In the genomic region with DNA sequence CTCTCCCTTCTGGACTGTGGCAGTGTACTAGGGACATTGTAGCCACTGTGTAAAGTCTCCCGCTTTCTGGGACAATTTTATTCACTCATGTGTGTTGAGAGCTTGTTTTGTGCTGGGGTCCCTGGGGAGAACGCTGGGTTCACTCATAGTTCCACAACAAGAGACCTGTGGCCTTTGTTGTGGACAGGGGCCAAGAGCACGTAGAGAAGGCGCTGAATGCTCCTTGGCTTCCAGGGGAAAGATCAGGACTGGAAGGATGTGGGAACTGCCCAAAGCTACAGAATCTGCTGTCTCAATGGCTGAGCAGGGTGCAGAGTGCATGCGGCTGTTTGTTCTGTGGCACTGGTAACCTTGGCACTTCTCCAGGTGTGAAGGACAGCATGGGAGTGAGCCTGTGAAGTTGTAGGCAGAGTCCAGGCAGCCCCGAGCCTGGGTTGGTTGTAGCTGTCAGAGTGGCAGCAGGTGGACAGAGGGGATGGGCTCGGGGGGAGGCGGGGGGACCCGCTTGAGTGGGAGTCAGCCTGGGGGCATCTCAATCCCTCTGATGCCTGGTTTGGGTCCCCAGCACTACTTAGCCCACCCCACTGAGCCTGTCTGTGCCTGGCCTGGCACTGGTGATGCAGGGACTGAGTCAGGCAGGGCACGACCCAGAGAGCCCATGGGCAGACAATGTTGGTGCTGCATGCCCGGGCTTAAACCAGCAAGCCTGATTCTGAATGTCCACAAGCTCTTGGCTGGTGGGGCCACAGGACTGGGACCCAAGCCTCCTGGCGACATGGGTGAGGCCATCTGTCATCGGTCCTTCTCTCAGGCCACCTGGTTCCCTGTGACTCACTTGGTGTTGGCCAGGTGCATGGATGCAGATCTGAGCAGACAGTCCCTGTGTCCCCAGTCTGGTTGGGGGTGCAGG, we compare ENCODE assay signal across 6 cellular contexts. TPM values are rescaled to one million over a fixed set of nuclear protein-coding genes. Genes with fewer than 3 reads are reported as not detected.
DNase-seq lines count a peak whose midpoint lies in the region; ATAC-seq and TF ChIP-seq lines count a peak whose summit lies in the region.
"Not testable (repeated sequence)": the region's sequence is repeated elsewhere in the genome, so short reads cannot be mapped to it uniquely, and the experiment has no call there.

No MANE protein-coding gene starts in this region.

- H3K27me3 ChIP-seq in BLaER1 treated with 17β-estradiol and CSF1 and Interleukin-3, amounts not matched to agents 10 nM and 100 nM; liver (ENCODE audit: control insufficient read depth in 4 of 4, insufficient read depth in 4 of 4, low read length in 3 of 4); thyroid gland: not testable (repeated sequence)

- not testable (repeated sequence) for H3K36me3 ChIP-seq in BLaER1 treated with 17β-estradiol and CSF1 and Interleukin-3, amounts not matched to agents 10 nM and 100 nM; liver (ENCODE audit: control insufficient read depth in 4 of 4, insufficient read depth in 3 of 4, low read depth in 1 of 4, low read length in 3 of 4); thyroid gland

- H3K4me3 ChIP-seq in BLaER1 treated with 17β-estradiol and CSF1 and Interleukin-3, amounts not matched to agents 10 nM and 100 nM; liver (ENCODE audit: low read depth in 1 of 3, low read length in 3 of 3); thyroid gland (replicated peaks in 1 of 3): not testable (repeated sequence)

- TF ChIP-seq RAD21 in liver (IDR thresholded peaks at IDR 0.05), result peak in 1 of 2 donors; percentile 9

- intact Hi-C loops in thyroid gland (cut with DNase I), result not testable (repeated sequence)

- H3K27ac Mint-ChIP-seq in activated CD8-positive, alpha-beta memory T cell treated with anti-CD3 and anti-CD28 coated beads, Interleukin-2, amount 10 ng/mL, durations not matched to agents 7 days and 5 days; osteocyte (ENCODE audit: unreplicated experiment): not testable (repeated sequence)

- CTCF ChIA-PET in activated CD8-positive, alpha-beta memory T cell treated with anti-CD3 and anti-CD28 coated beads, Interleukin-2, amount 10 ng/mL, durations not matched to agents 7 days and 5 days (lab: Charles Lee), result not testable (repeated sequence)

- not testable (repeated sequence) for H3K9me3 Mint-ChIP-seq in activated CD8-positive, alpha-beta memory T cell treated with anti-CD3 and anti-CD28 coated beads, Interleukin-2, amount 10 ng/mL, durations not matched to agents 7 days and 5 days (ENCODE audit: low read depth); osteocyte (ENCODE audit: unreplicated experiment)

- H3K4me3 Mint-ChIP-seq in activated CD8-positive, alpha-beta memory T cell treated with anti-CD3 and anti-CD28 coated beads, Interleukin-2, amount 10 ng/mL, durations not matched to agents 7 days and 5 days; osteocyte (ENCODE audit: unreplicated experiment): not testable (repeated sequence)

- 62% methylated on average over 12 of the region's 13 CpGs for WGBS in liver
- WGBS in thyroid gland, 2 donors, result 16 to 39% methylated on average over 6 to 9 of the region's 13 CpGs

- not testable (repeated sequence) for H3K27ac ChIP-seq in BLaER1 treated with 17β-estradiol and CSF1 and Interleukin-3, amounts not matched to agents 10 nM and 100 nM; liver (ENCODE audit: low read depth in 1 of 2, low read length in 2 of 2); thyroid gland

- H3K9me3 ChIP-seq in BLaER1 treated with 17β-estradiol and CSF1 and Interleukin-3, amounts not matched to agents 10 nM and 100 nM (replicated peaks in 1 of 11); liver (ENCODE audit: control insufficient read depth in 4 of 4, low read length in 3 of 4); thyroid gland: not testable (repeated sequence)

- TF ChIP-seq CTCF in liver (IDR thresholded peaks at IDR 0.05; ENCODE audit: low read depth, low read length, missing input control); osteocyte (IDR thresholded peaks at IDR 0.05); thyroid gland (IDR thresholded peaks at IDR 0.05): not testable (repeated sequence)

- H3K9ac ChIP-seq in BLaER1 treated with 17β-estradiol and CSF1 and Interleukin-3, amounts not matched to agents 10 nM and 100 nM; liver (ENCODE audit: low read depth in 1 of 2, low read length in 2 of 2): not testable (repeated sequence)

- H3K4me2 ChIP-seq in BLaER1 treated with 17β-estradiol and CSF1 and Interleukin-3, amounts not matched to agents 10 nM and 100 nM, result peak overlapping the region in 8 of 11 experiments; percentile 12 to 80 (median 26); a peak in 11 of 22 replicates

- peaks cover 6 to 50% (median 27%) of the 10 kb centered on the region in 10 experiments; a peak in 18 of 20 replicates for H3K4me1 ChIP-seq in BLaER1 treated with 17β-estradiol and CSF1 and Interleukin-3, amounts not matched to agents 10 nM and 100 nM
- H3K4me1 ChIP-seq in liver (ENCODE audit: control insufficient read depth in 4 of 4, insufficient read depth in 4 of 4, low read length in 3 of 4); thyroid gland: not testable (repeated sequence)

- peak; percentile 15 for DNase-seq in NCI-H1092 treated with DMSO at 0.1 percent for 48 hours (lab: John Stamatoyannopoulos, UW)
- peak; percentile 25 for DNase-seq in activated CD8-positive, alpha-beta memory T cell treated with anti-CD3 and anti-CD28 coated beads, Interleukin-2, amount 10 ng/mL, durations not matched to agents 7 days and 5 days
- DNase-seq in osteocyte (ENCODE audit: extremely low spot score, unreplicated experiment), result peak; percentile 59
- DNase-seq in thyroid gland, result peak; percentile 61 to 65

- H3K27me3 Mint-ChIP-seq in activated CD8-positive, alpha-beta memory T cell treated with anti-CD3 and anti-CD28 coated beads, Interleukin-2, amount 10 ng/mL, durations not matched to agents 7 days and 5 days; osteocyte (ENCODE audit: unreplicated experiment): not testable (repeated sequence)

- H3K36me3 Mint-ChIP-seq in activated CD8-positive, alpha-beta memory T cell treated with anti-CD3 and anti-CD28 coated beads, Interleukin-2, amount 10 ng/mL, durations not matched to agents 7 days and 5 days; osteocyte (ENCODE audit: unreplicated experiment): not testable (repeated sequence)

- TF ChIP-seq POLR2A in thyroid gland (IDR thresholded peaks at IDR 0.05), result not testable (repeated sequence)

- not testable (repeated sequence) for ATAC-seq in activated CD8-positive, alpha-beta memory T cell treated with anti-CD3 and anti-CD28 coated beads, Interleukin-2, amount 10 ng/mL, durations not matched to agents 7 days and 5 days

- H4K20me1 ChIP-seq in BLaER1 treated with 17β-estradiol and CSF1 and Interleukin-3, amounts not matched to agents 10 nM and 100 nM, result not testable (repeated sequence)

- peaks cover 28% of the 10 kb centered on the region for H3K4me1 Mint-ChIP-seq in activated CD8-positive, alpha-beta memory T cell treated with anti-CD3 and anti-CD28 coated beads, Interleukin-2, amount 10 ng/mL, durations not matched to agents 7 days and 5 days
- not testable (repeated sequence) for H3K4me1 Mint-ChIP-seq in osteocyte (ENCODE audit: unreplicated experiment)

TF ChIP-seq in liver, 16 proteins besides CTCF, POLR2A, EP300 and RAD21:
- peak; percentile 44 to 45 for TF ChIP-seq HNF4A (conservative IDR thresholded peaks at IDR 0.05)
- peak; percentile 28 for TF ChIP-seq SP1 (IDR thresholded peaks at IDR 0.05)

RNA-seq across cellular contexts. Expression of a gene that starts 27.4 kb away (rescaled TPM):
- 10 to 100 TPM; 77.2 to 87.6 TPM for total RNA-seq in activated CD8-positive, alpha-beta memory T cell treated with anti-CD3 and anti-CD28 coated beads, Interleukin-2, amount 10 ng/mL, durations not matched to agents 7 days and 5 days
- total RNA-seq in liver, result 100 to 1,000 TPM in 1 of 2 donors, 10 to 100 TPM in 1; 46.1 to 103 TPM
- polyA plus RNA-seq in liver, result 100 to 1,000 TPM; 113 to 134 TPM
- total RNA-seq in osteocyte, result 149 and 153 TPM in 2 replicates
- 100 to 1,000 TPM; 168 to 320 (median 259) TPM for total RNA-seq in thyroid gland
